ENCODE assay signal across 19 cellular contexts in genomic region chr16:911604-912321, GRCh38. TPM values are rescaled to one million over a fixed set of nuclear protein-coding genes. Genes with fewer than 3 reads are reported as not detected.
A peak's percentile ranks its signal among the peaks of the same experiment; 100 is the strongest.
DNase-seq lines count a peak whose midpoint lies in the region; ATAC-seq and TF ChIP-seq lines count a peak whose summit lies in the region.
"Had no signal": no experiment of that assay in that cellular context is flagged by ENCODE, and none has a peak within 500 bp of the region (broad histone marks: within the 10 kb centered on the region; RNA-seq: fewer than 3 reads in every experiment).

No MANE protein-coding gene starts in this region.

- H3K4me1 ChIP-seq in RWPE2 (ENCODE audit: insufficient read depth, poor library complexity, severe bottlenecking), result no peaks in the 10 kb centered on the region
- H3K4me1 ChIP-seq in tibial nerve, result peaks cover 4 to 27% (median 10%) of the 10 kb centered on the region in 4 donors
- no peaks in the 10 kb centered on the region for H3K4me1 ChIP-seq in PC-3 (ENCODE audit: insufficient read depth, low read length)
- H3K4me1 ChIP-seq: Caco-2 had no signal

- H3K4me3 ChIP-seq in RWPE2 (ENCODE audit: severe bottlenecking) (no peak overlapping the region), tibial nerve (no peak overlapping the region), PC-3 (ENCODE audit: low read length) (no peak overlapping the region)
- H3K4me3 ChIP-seq: BLaER1 treated with 17β-estradiol and CSF1 and Interleukin-3, amounts not matched to agents 10 nM and 100 nM; GM12878; MG63 had no signal

- H3K9me3 Mint-ChIP-seq in neural crest cell, result no peaks in the 10 kb centered on the region

- peaks cover 11% of the 10 kb centered on the region for H3K4me1 Mint-ChIP-seq in neural crest cell
- H3K4me1 Mint-ChIP-seq: CD4-positive, alpha-beta memory T cell had no signal

- H3K27ac Mint-ChIP-seq in neural crest cell (ENCODE audit: unreplicated experiment), result peak overlapping the region; percentile 39
- H3K27ac Mint-ChIP-seq: CD4-positive, alpha-beta memory T cell had no signal

- TF ChIP-seq EP300 in tibial nerve (IDR thresholded peaks at IDR 0.05), result no peak

- no peak for TF ChIP-seq POLR2A in tibial nerve (IDR thresholded peaks at IDR 0.05)

- H3K27ac ChIP-seq in RWPE2 (ENCODE audit: poor library complexity, severe bottlenecking) (no peak overlapping the region), caudate nucleus (ENCODE audit: low read depth, low read length) (peak overlapping the region; percentile 99), tibial nerve (peak overlapping the region; percentile 56 to 89 (median 65)), PC-3 (ENCODE audit: low read length) (no peak overlapping the region), RWPE1 (no peak overlapping the region)

- no peak overlapping the region for H3K9ac ChIP-seq in PC-3 (ENCODE audit: low read length)

- ATAC-seq in RWPE2 (ENCODE audit: low read depth) (no peak), PC-3 (no peak)
- ATAC-seq: GM12878 had no signal

- H3K27me3 ChIP-seq in RWPE2 (ENCODE audit: insufficient read depth, poor library complexity, severe bottlenecking) (no peaks in the 10 kb centered on the region), tibial nerve (no peaks in the 10 kb centered on the region), PC-3 (ENCODE audit: low read length) (no peaks in the 10 kb centered on the region)
- H3K27me3 ChIP-seq: MG63 had no signal

- intact Hi-C loops in PC-3 (cut with micrococcal nuclease), result no loop called here

- H3K9me3 ChIP-seq in RWPE2 (ENCODE audit: severe bottlenecking) (no peaks in the 10 kb centered on the region), tibial nerve (peaks cover 0 to 9% (median 0%) of the 10 kb centered on the region in 4 donors), PC-3 (ENCODE audit: low read length) (peaks cover 2% of the 10 kb centered on the region; the same call in 1 of the 2 replicates)
- H3K9me3 ChIP-seq: Caco-2 had no signal

- no peak overlapping the region for H3K4me2 ChIP-seq in PC-3 (ENCODE audit: low read length)

- CTCF ChIA-PET in PC-3 (lab: Charles Lee) (no interaction called here), RWPE1 (lab: Yijun Ruan, JAX) (interaction anchor here (0.7 kb wide), 1 partner anchor 116 kb away, joined by 3 read pairs; no protein-coding TSS in a partner anchor)

- H3K4me3 Mint-ChIP-seq in neural crest cell, result no peak overlapping the region
- H3K4me3 Mint-ChIP-seq: CD4-positive, alpha-beta memory T cell had no signal

- no TSS peak for BruUV-seq in PC-3 (replicated peaks; lab: Mats Ljungman, UMichigan)

- no peaks in the 10 kb centered on the region for H4K20me1 ChIP-seq in PC-3 (ENCODE audit: low read length)

- no peaks in the 10 kb centered on the region for H3F3A ChIP-seq in PC-3 (ENCODE audit: low read length, unreplicated experiment)

- no peak for TF ChIP-seq CTCF in RWPE2 (IDR thresholded peaks at IDR 0.05; ENCODE audit: poor library complexity, severe bottlenecking)
- TF ChIP-seq CTCF in neural crest cell (conservative IDR thresholded peaks at IDR 0.05), result no peak
- no peak for TF ChIP-seq CTCF in tibial nerve (IDR thresholded peaks at IDR 0.05)
- TF ChIP-seq CTCF in PC-3 (conservative IDR thresholded peaks at IDR 0.05; ENCODE audit: low read depth, low read length), result no peak
- TF ChIP-seq CTCF in RWPE1 (conservative IDR thresholded peaks at IDR 0.05; ENCODE audit: low read depth), result no peak

- H3K36me3 Mint-ChIP-seq in neural crest cell (ENCODE audit: low read depth), result peaks cover 9% of the 10 kb centered on the region

- no peaks in the 10 kb centered on the region for H3K9me2 ChIP-seq in PC-3 (replicated peaks; ENCODE audit: low read length)

- 94 to 97% methylated on average over 18 to 24 of the region's 24 CpGs for WGBS in tibial nerve, 2 donors

- no peak overlapping the region for H2AFZ ChIP-seq in PC-3 (ENCODE audit: low read length)

- no peaks in the 10 kb centered on the region for H3K27me3 Mint-ChIP-seq in neural crest cell (ENCODE audit: low read depth)
- H3K27me3 Mint-ChIP-seq: CD4-positive, alpha-beta memory T cell had no signal

- peak; percentile 54 for DNase-seq in RWPE2 (ENCODE audit: low spot score)
- peak in 16 of 61 donors; percentile 20 to 60 (median 40) for DNase-seq in caudate nucleus (lab: John Stamatoyannopoulos, UW)
- DNase-seq in neural crest cell (ENCODE audit: low read depth, low spot score), result no peak
- DNase-seq in tibial nerve (ENCODE audit: low spot score in 2 of 2), result no peak
- DNase-seq in PC-3, result no peak
- DNase-seq in RWPE1 (ENCODE audit: low spot score), result no peak
- no peak for DNase-seq in DMS153 treated with DMSO at 0.1 percent for 48 hours (lab: John Stamatoyannopoulos, UW; ENCODE audit: unreplicated experiment)
- DNase-seq: Caco-2; CD4-positive, alpha-beta memory T cell; DMS 273 treated with DMSO at 0.1 percent for 48 hours; DND-41; GOT3; MG63; NCI-H1436; NCI-H1930; NCI-H510A; NCI-H748 treated with DMSO at 0.1 percent for 48 hours had no signal

- no peaks in the 10 kb centered on the region for H3K79me2 ChIP-seq in PC-3 (ENCODE audit: low read length)

- POLR2A ChIA-PET in PC-3 (lab: Charles Lee; ENCODE audit: unreplicated experiment), result no interaction called here
- POLR2A ChIA-PET in RWPE1 (lab: Yijun Ruan, JAX; ENCODE audit: low non-redundant PET), result no interaction called here

- H3K36me3 ChIP-seq in RWPE2 (ENCODE audit: low read depth) (no peaks in the 10 kb centered on the region), tibial nerve (peaks cover 0 to 42% (median 0%) of the 10 kb centered on the region in 3 donors), PC-3 (ENCODE audit: low read depth, low read length) (peaks cover 4% of the 10 kb centered on the region; the same call in 1 of the 2 replicates)
- H3K36me3 ChIP-seq: MG63 had no signal

RNA-seq across cellular contexts. Expression of gene LMF1, which starts 59.0 kb away (rescaled TPM):
- total RNA-seq in neural crest cell, result 16.0 and 19.4 TPM in 2 replicates
- total RNA-seq in tibial nerve, result 10 to 100 TPM; 24.5 to 58.5 (median 31.8) TPM
- total RNA-seq in PC-3 (2014; rRNA removed), result 12.9 and 13.5 TPM in 2 replicates

Comparison
In these comparisons a context has a peak if more than half of its experiments do, and no peak if none do; other contexts are left out.
1. H3K27ac ChIP-seq: peak in caudate nucleus (single experiment) and tibial nerve (4 of 4); none in RWPE2 (single experiment), PC-3 (single experiment) and RWPE1 (single experiment).